In genomic region chr4:8592366-8593267, GRCh38 we compare ENCODE assay signal across 13 cellular contexts. TPM values are rescaled to one million over a fixed set of nuclear protein-coding genes. Genes with fewer than 3 reads are reported as not detected.
DNase-seq lines count a peak whose midpoint lies in the region; ATAC-seq, FAIRE-seq and TF ChIP-seq lines count a peak whose summit lies in the region.
"Had no signal": no experiment of that assay in that cellular context is flagged by ENCODE, and none has a peak within 500 bp of the region (broad histone marks: within the 10 kb centered on the region; RNA-seq: fewer than 3 reads in every experiment).

CPZ (plus strand) TSS chr4:8592765; CDS start chr4:8592834, 69 bp downstream.

- TF ChIP-seq CTCF in HepG2 (CRISPR knock-in tag; IDR thresholded peaks at IDR 0.05), result no peak
- no peak for TF ChIP-seq CTCF in right lobe of liver (IDR thresholded peaks at IDR 0.05)
- TF ChIP-seq CTCF in H1 (IDR thresholded peaks at IDR 0.05; ENCODE audit: control extremely low read depth in 1 of 3, insufficient read depth in 1 of 3, low read depth in 1 of 3, low read length in 3 of 3), result no peak

- ATAC-seq in HepG2, result peak; percentile 61
- ATAC-seq in right lobe of liver, result no peak
- no peak for ATAC-seq in aorta (ENCODE audit: low FRiP score)
- no peak for ATAC-seq in HG03521 (IDR thresholded peaks at IDR 0.05; ENCODE audit: unreplicated experiment)
- ATAC-seq in stimulated activated naive B cell treated with anti-CD40 and anti-IgM and Interleukin-4, amounts not matched to agents 10 μg/mL and 1 μg/mL and 100 μg/mL, for 72 hours (replicated peaks), result no peak

- DNase-seq in HepG2 (ENCODE audit: low spot score), result peak; percentile 16
- no peak for DNase-seq in right lobe of liver
- peak in 1 of 2 experiments; percentile 85 for DNase-seq in H1 (ENCODE audit: low read depth in 1 of 2, low spot score in 2 of 2)
- peak; percentile 77 for DNase-seq in mesendoderm
- peak; percentile 46 to 77 for DNase-seq in aorta
- no peak for DNase-seq in stimulated activated naive B cell treated with anti-CD40 and anti-IgM and Interleukin-4, amounts not matched to agents 10 μg/mL and 1 μg/mL and 100 μg/mL, for 72 hours
- no peak for DNase-seq in DMS53 (lab: John Stamatoyannopoulos, UW)
- DNase-seq: activated naive CD4-positive, alpha-beta T cell treated with Interleukin-2 at 50 U/mL for 16 hours; C1 segment of cervical spinal cord; NCI-H524 treated with DMSO at 0.1 percent for 48 hours; nucleus accumbens had no signal

- H3K9ac ChIP-seq in HepG2 (ENCODE audit: insufficient read depth, low read depth, low read length), result no peak within 1 kb of the TSS
- H3K9ac ChIP-seq in H1 (replicated peaks in 1 of 4; ENCODE audit: extremely low read depth in 1 of 4, low read depth in 3 of 4, low read length in 3 of 4), result peak within 1 kb of the TSS in 3 of 4 experiments; percentile 4 to 20 (median 16); a peak in 3 of 7 replicates
- peak within 1 kb of the TSS; percentile 85 for H3K9ac ChIP-seq in mesendoderm (ENCODE audit: low read length)

- CTCF ChIA-PET in HepG2 (lab: Yijun Ruan, JAX; ENCODE audit: low intra/inter-chr PET ratio, low total read pairs) (interaction anchor here (2.8 kb wide), 1 partner anchor 124 kb away, joined by 19 read pairs; no protein-coding TSS in a partner anchor), H1 (lab: Charles Lee; ENCODE audit: partially characterized antibody) (interaction anchor here (0.7 to 5.8 kb wide), 15 partner anchors 10 to 124 kb away, joined by 3 to 49 read pairs (median 7); partner anchors contain the start of gene GPR78)

- peak within 1 kb of the TSS; percentile 28 for H3K23ac ChIP-seq in H1 (ENCODE audit: insufficient read length)
- H3K23ac ChIP-seq in mesendoderm (ENCODE audit: low read length), result peak within 1 kb of the TSS; percentile 97

- TF ChIP-seq POLR2A in HepG2 (IDR thresholded peaks at IDR 0.05; ENCODE audit: insufficient read depth in 1 of 2, low read depth in 2 of 2, low read length in 2 of 2) (no peak), right lobe of liver (IDR thresholded peaks at IDR 0.05) (no peak), H1 (IDR thresholded peaks at IDR 0.05; ENCODE audit: control extremely low read depth in 1 of 2, low read depth in 2 of 2, low read length in 2 of 2) (no peak)

- WGBS in HepG2 (ENCODE audit: low lambda C conversion rate), result 6% methylated on average over 7 of the region's 58 CpGs
- no CpG with 5 or more reads among the region's 58 CpGs for WGBS in right lobe of liver (ENCODE audit: insufficient coverage, low coverage, low lambda C conversion rate, missing lambda C conversion rate)
- 7% methylated on average over 16 of the region's 58 CpGs; no CpG with 5 or more reads in 1 of the 2 experiments for WGBS in H1 (ENCODE audit: extremely low coverage in 1 of 2, insufficient coverage in 1 of 2, insufficient read length in 1 of 2, insufficient replicate concordance in 2 of 2, low coverage in 1 of 2, low lambda C conversion rate in 2 of 2, missing lambda C conversion rate in 1 of 2), 2 experiments
- WGBS in mesendoderm (ENCODE audit: extremely low coverage, insufficient coverage, low lambda C conversion rate), result no CpG with 5 or more reads among the region's 58 CpGs
- WGBS in aorta, 2 donors, result 5% methylated on average over 52 to 58 of the region's 58 CpGs

- H3K36me3 ChIP-seq in HepG2 (replicated peaks in 1 of 2; ENCODE audit: control insufficient read depth in 1 of 2, insufficient read depth in 2 of 2, low read length in 2 of 2), result no peaks in the 10 kb centered on the region
- no peaks in the 10 kb centered on the region for H3K36me3 ChIP-seq in right lobe of liver
- no peaks in the 10 kb centered on the region; a peak in 1 of 8 replicates for H3K36me3 ChIP-seq in H1 (ENCODE audit: control insufficient read depth in 2 of 4, insufficient read depth in 4 of 4, low read length in 3 of 4)
- no peaks in the 10 kb centered on the region for H3K36me3 ChIP-seq in mesendoderm (ENCODE audit: control insufficient read depth, insufficient read depth, low read length)
- no peaks in the 10 kb centered on the region for H3K36me3 ChIP-seq in aorta (ENCODE audit: control insufficient read depth in 1 of 2, insufficient read depth in 2 of 2, low read length in 1 of 2)

- H3K27me3 ChIP-seq in HepG2 (ENCODE audit: control insufficient read depth in 1 of 2, insufficient read depth in 2 of 2, low read length in 2 of 2) (peaks cover 13 to 54% of the 10 kb centered on the region in 2 experiments), right lobe of liver (no peaks in the 10 kb centered on the region), H1 (replicated peaks in 1 of 4; ENCODE audit: control insufficient read depth in 3 of 4, extremely low read depth in 1 of 4, insufficient read depth in 3 of 4, low read length in 3 of 4) (0 out of 7 replicates have a peak, but pooled peaks cover 0 to 3% (median under 1%) of the 10 kb centered on the region in 4 experiments), mesendoderm (ENCODE audit: insufficient read depth, low read length, poor library complexity) (no peaks in the 10 kb centered on the region), aorta (ENCODE audit: control insufficient read depth in 1 of 2, insufficient read depth in 2 of 2, low read length in 1 of 2) (no peaks in the 10 kb centered on the region)

- TF ChIP-seq EP300 in HepG2 (IDR thresholded peaks at IDR 0.05; ENCODE audit: low read depth in 2 of 2, low read length in 2 of 2) (no peak), HepG2 (CRISPR knock-in tag; IDR thresholded peaks at IDR 0.05; ENCODE audit: borderline replicate concordance) (no peak), H1 (IDR thresholded peaks at IDR 0.05; ENCODE audit: borderline replicate concordance in 1 of 2, low read depth in 2 of 2, low read length in 2 of 2) (no peak)

- H3K9me3 Mint-ChIP-seq in stimulated activated naive B cell treated with anti-CD40 and anti-IgM and Interleukin-4, amounts not matched to agents 10 μg/mL and 1 μg/mL and 100 μg/mL, for 72 hours, result no peaks in the 10 kb centered on the region
- H3K9me3 Mint-ChIP-seq: IgD-negative memory B cell had no signal

- H3K79me1 ChIP-seq in H1 (ENCODE audit: low read depth, low read length), result peaks cover 8% of the 10 kb centered on the region
- H3K79me1 ChIP-seq in mesendoderm (ENCODE audit: low read length), result peaks cover 3% of the 10 kb centered on the region

- H3K9me3 ChIP-seq in HepG2 (ENCODE audit: low read length) (no peaks in the 10 kb centered on the region), right lobe of liver (no peaks in the 10 kb centered on the region), H1 (ENCODE audit: insufficient read depth in 2 of 2, low read depth in 1 of 2, low read length in 1 of 2) (no peaks in the 10 kb centered on the region), aorta (ENCODE audit: control insufficient read depth, low read length) (no peaks in the 10 kb centered on the region)

- peak within 1 kb of the TSS; percentile 87 for H4K8ac ChIP-seq in H1 (ENCODE audit: extremely low read depth, insufficient read depth, low read length)
- no peak within 1 kb of the TSS for H4K8ac ChIP-seq in mesendoderm (ENCODE audit: low read depth, low read length)

- H3K27ac ChIP-seq in HepG2 (ENCODE audit: extremely low read length, insufficient read depth, low read length) (no peak within 1 kb of the TSS), right lobe of liver (no peak within 1 kb of the TSS), H1 (ENCODE audit: low read depth, low read length) (no peak within 1 kb of the TSS), mesendoderm (ENCODE audit: low read depth, low read length) (peak within 1 kb of the TSS; percentile 39), aorta (ENCODE audit: low read depth in 1 of 2, low read length in 2 of 2) (no peak within 1 kb of the TSS)

- H4K5ac ChIP-seq in H1 (ENCODE audit: insufficient read length, low read depth, low read length), result peak within 1 kb of the TSS; percentile 69
- no peak within 1 kb of the TSS for H4K5ac ChIP-seq in mesendoderm (ENCODE audit: low read length)

- H3K36me3 Mint-ChIP-seq in stimulated activated naive B cell treated with anti-CD40 and anti-IgM and Interleukin-4, amounts not matched to agents 10 μg/mL and 1 μg/mL and 100 μg/mL, for 72 hours, result no peaks in the 10 kb centered on the region
- H3K36me3 Mint-ChIP-seq: IgD-negative memory B cell had no signal

- H2BK5ac ChIP-seq in H1 (ENCODE audit: low read depth, low read length) (peak within 1 kb of the TSS; percentile 44; the same call in 1 of the 2 replicates), mesendoderm (ENCODE audit: low read length) (peak within 1 kb of the TSS; percentile 25)

- H3K23me2 ChIP-seq in H1 (ENCODE audit: low read depth, low read length), result peaks cover 14% of the 10 kb centered on the region; the same call in 1 of the 2 replicates

- peaks cover 0 to 4% of the 10 kb centered on the region in 2 donors for H3K4me1 Mint-ChIP-seq in stimulated activated naive B cell treated with anti-CD40 and anti-IgM and Interleukin-4, amounts not matched to agents 10 μg/mL and 1 μg/mL and 100 μg/mL, for 72 hours

- FAIRE-seq in HepG2 (lab: Jason Lieb, UNC), result no peak
- FAIRE-seq in H1 (lab: Jason Lieb, UNC), result no peak

- in situ Hi-C loops in HepG2 (cut with HindIII; ENCODE audit: extremely low pct_ligation_motif_present, low pct_unique_long_range_greater_than_20kb), result loop anchor here (5.0 kb wide), 1 partner anchor 120 kb away; no protein-coding TSS in a partner anchor

- peak within 1 kb of the TSS; percentile 47 for H3K4me2 ChIP-seq in HepG2 (ENCODE audit: low read depth, low read length)
- peak within 1 kb of the TSS; percentile 81 to 98 for H3K4me2 ChIP-seq in H1 (ENCODE audit: insufficient read depth in 1 of 2, low read depth in 2 of 2, low read length in 2 of 2)
- peak within 1 kb of the TSS; percentile 83 for H3K4me2 ChIP-seq in mesendoderm (ENCODE audit: low read length)

- peak within 1 kb of the TSS; percentile 94; the same call in 1 of the 2 replicates for H2BK12ac ChIP-seq in H1 (ENCODE audit: low read depth, low read length)

- H3K4me1 ChIP-seq in HepG2 (ENCODE audit: insufficient read depth, low read length) (peaks cover 23% of the 10 kb centered on the region), right lobe of liver (no peaks in the 10 kb centered on the region), H1 (replicated peaks in 1 of 4; ENCODE audit: control insufficient read depth in 3 of 4, insufficient read depth in 4 of 4, low read length in 3 of 4) (peaks cover 0 to 24% (median 20%) of the 10 kb centered on the region in 4 experiments; a peak in 6 of 7 replicates), mesendoderm (ENCODE audit: control insufficient read depth, low read depth, low read length) (peaks cover 8% of the 10 kb centered on the region), aorta (ENCODE audit: control insufficient read depth in 1 of 2, insufficient read depth in 2 of 2, low read length in 2 of 2) (no peaks in the 10 kb centered on the region)

- TF ChIP-seq RAD21 in HepG2 (CRISPR knock-in tag; IDR thresholded peaks at IDR 0.05) (no peak), H1 (IDR thresholded peaks at IDR 0.05 in 1 of 2, conservative IDR thresholded peaks at IDR 0.05 in 1 of 2; ENCODE audit: low read depth in 2 of 2, low read length in 2 of 2) (no peak)

- BruUV-seq in HepG2 (replicated peaks; lab: Mats Ljungman, UMichigan), result no TSS peak

- peak within 1 kb of the TSS in 2 of 3 experiments; percentile 36 to 50; a peak in 3 of 6 replicates for H3K4me3 ChIP-seq in HepG2 (replicated peaks in 1 of 3; ENCODE audit: insufficient read depth in 1 of 3, low read depth in 2 of 3, low read length in 3 of 3)
- H3K4me3 ChIP-seq in right lobe of liver, result no peak within 1 kb of the TSS
- H3K4me3 ChIP-seq in H1 (ENCODE audit: extremely low read depth in 1 of 4, insufficient read depth in 2 of 4, low read depth in 3 of 4, low read length in 4 of 4), result peak within 1 kb of the TSS; percentile 47 to 78 (median 59)
- peak within 1 kb of the TSS; percentile 66 for H3K4me3 ChIP-seq in mesendoderm (ENCODE audit: low read length)
- H3K4me3 ChIP-seq in aorta (ENCODE audit: low read length in 2 of 2), result no peak within 1 kb of the TSS

- H4K20me1 ChIP-seq in HepG2 (ENCODE audit: insufficient read depth, low read length) (peaks cover 5% of the 10 kb centered on the region; the same call in 1 of the 2 replicates), H1 (replicated peaks in 1 of 2; ENCODE audit: control insufficient read depth in 1 of 2, insufficient read depth in 2 of 2, low read length in 2 of 2) (peaks cover 3 to 22% of the 10 kb centered on the region in 2 experiments)

- peak within 1 kb of the TSS; percentile 65; the same call in 1 of the 2 replicates for H2AK5ac ChIP-seq in H1 (ENCODE audit: low read depth, low read length)
- H2AK5ac ChIP-seq in mesendoderm (ENCODE audit: low read length), result no peak within 1 kb of the TSS

- H2AFZ ChIP-seq in HepG2 (ENCODE audit: low read length), result no peak within 1 kb of the TSS
- no peak within 1 kb of the TSS for H2AFZ ChIP-seq in H1 (ENCODE audit: low read length)

- intact Hi-C loops in HepG2 (cut with micrococcal nuclease; ENCODE audit: unreplicated experiment) (no loop called here), right lobe of liver (cut with DNase I) (loop anchor here in 1 of 2 donors (10.0 kb wide), 1 partner anchor 118 kb away; no protein-coding TSS in a partner anchor), aorta (cut with DNase I) (loop anchor here in 1 of 2 donors (10.0 kb wide), 1 partner anchor 348 kb away; no protein-coding TSS in a partner anchor)

- H2BK120ac ChIP-seq in H1 (replicated peaks; ENCODE audit: low read depth, low read length) (peak within 1 kb of the TSS; percentile 78), mesendoderm (ENCODE audit: low read depth, low read length) (no peak within 1 kb of the TSS)

- peaks cover 34 to 42% of the 10 kb centered on the region in 2 donors for H3K27me3 Mint-ChIP-seq in stimulated activated naive B cell treated with anti-CD40 and anti-IgM and Interleukin-4, amounts not matched to agents 10 μg/mL and 1 μg/mL and 100 μg/mL, for 72 hours

- H2BK20ac ChIP-seq in H1 (ENCODE audit: low read length), result 0 out of 2 replicates have a peak within 1 kb of the TSS, but pooled peaks have one; percentile 93

- no peak within 1 kb of the TSS for H3K27ac Mint-ChIP-seq in stimulated activated naive B cell treated with anti-CD40 and anti-IgM and Interleukin-4, amounts not matched to agents 10 μg/mL and 1 μg/mL and 100 μg/mL, for 72 hours
- H3K27ac Mint-ChIP-seq: IgD-negative memory B cell had no signal

- peak within 1 kb of the TSS; percentile 95 for H4K91ac ChIP-seq in H1 (replicated peaks; ENCODE audit: insufficient read length, low read length)

- H3K14ac ChIP-seq in H1 (ENCODE audit: insufficient read length), result no peak within 1 kb of the TSS

- H3K56ac ChIP-seq in H1 (replicated peaks; ENCODE audit: insufficient read length, low read depth, low read length), result no peak within 1 kb of the TSS
- peak within 1 kb of the TSS; percentile 90 for H3K56ac ChIP-seq in mesendoderm (ENCODE audit: low read length)

- H2BK15ac ChIP-seq in H1 (ENCODE audit: low read length) (peak within 1 kb of the TSS; percentile 88; the same call in 1 of the 2 replicates), mesendoderm (replicated peaks; ENCODE audit: low read depth) (no peak within 1 kb of the TSS)

- H3K18ac ChIP-seq in H1 (ENCODE audit: extremely low read depth, low read length) (peak within 1 kb of the TSS; percentile 95), mesendoderm (ENCODE audit: low read length) (peak within 1 kb of the TSS; percentile 41)

- H3K4ac ChIP-seq in H1 (replicated peaks; ENCODE audit: insufficient read length, low read depth, low read length) (peak within 1 kb of the TSS; percentile 85), mesendoderm (ENCODE audit: low read depth, low read length) (peak within 1 kb of the TSS; percentile 44)

- H3K79me2 ChIP-seq in HepG2 (ENCODE audit: insufficient read depth, low read length) (no peaks in the 10 kb centered on the region), H1 (ENCODE audit: control insufficient read depth in 1 of 2, insufficient read depth in 2 of 2, low read length in 2 of 2) (peaks cover 0 to 20% of the 10 kb centered on the region in 2 experiments; a peak in 1 of 4 replicates), mesendoderm (ENCODE audit: control insufficient read depth, insufficient read depth, low read length) (peaks cover 23% of the 10 kb centered on the region)

- POLR2A ChIA-PET in HepG2 (lab: Yijun Ruan, JAX), result no interaction called here
- POLR2A ChIA-PET in H1 (lab: Charles Lee; ENCODE audit: partially characterized antibody), result interaction anchor here (0.9 to 2.9 kb wide), 8 partner anchors 10 to 124 kb away, joined by 3 to 12 read pairs (median 4); no protein-coding TSS in a partner anchor

- H3K4me3 Mint-ChIP-seq in stimulated activated naive B cell treated with anti-CD40 and anti-IgM and Interleukin-4, amounts not matched to agents 10 μg/mL and 1 μg/mL and 100 μg/mL, for 72 hours, result no peak within 1 kb of the TSS
- H3K4me3 Mint-ChIP-seq: IgD-negative memory B cell had no signal

RNA-seq across cellular contexts. Expression of gene CPZ, which starts in this region (rescaled TPM):
- total RNA-seq in HepG2 (2016; rRNA removed; fragmentation: Illumina TruSeq; extraction: Trizol), result 0.38 and 0.58 TPM in 2 replicates
- not detected in 2 replicates for total RNA-seq in HepG2 (2016; cell fraction: cytosol; rRNA removed; fragmentation: Illumina TruSeq; extraction: Trizol; ENCODE audit: low read depth)
- 0.79 and 0.80 TPM in 2 replicates for total RNA-seq in HepG2 (2016; cell fraction: insoluble cytoplasmic fraction; rRNA removed; fragmentation: Illumina TruSeq; extraction: Trizol)
- 0.31 and 0.65 TPM in 2 replicates for total RNA-seq in HepG2 (2016; cell fraction: membrane; rRNA removed; fragmentation: Illumina TruSeq; extraction: Trizol)
- total RNA-seq in HepG2 (2016; cell fraction: nucleus; rRNA removed; fragmentation: Illumina TruSeq; extraction: Trizol), result 0.25 and 0.96 TPM in 2 replicates
- 0.60 and 0.61 TPM in 2 replicates for polyA plus RNA-seq in HepG2 (2011; rRNA removed)
- polyA plus RNA-seq in HepG2 (2011; cell fraction: cytosol; rRNA removed), result 0.49 and 0.76 TPM in 2 replicates
- 1.9 and 3.1 TPM in 2 replicates for polyA plus RNA-seq in HepG2 (2011; cell fraction: nucleus; rRNA removed)
- polyA plus RNA-seq in HepG2 (2012), result 0.36 and 1.1 TPM in 2 replicates
- polyA plus RNA-seq in HepG2 (2016; cell fraction: cytosol; fragmentation: Illumina TruSeq; extraction: Trizol; ENCODE audit: low read depth), result 0.23 and 0.32 TPM in 2 replicates
- polyA plus RNA-seq in HepG2 (2016; cell fraction: insoluble cytoplasmic fraction; fragmentation: Illumina TruSeq; extraction: Trizol; ENCODE audit: low read depth), result 0.38 and 0.51 TPM in 2 replicates
- polyA plus RNA-seq in HepG2 (2016; cell fraction: membrane; fragmentation: Illumina TruSeq; extraction: Trizol; ENCODE audit: low read depth), result 0.31 and 0.38 TPM in 2 replicates
- polyA plus RNA-seq in HepG2 (2016; cell fraction: nucleus; fragmentation: Illumina TruSeq; extraction: Trizol; ENCODE audit: insufficient read depth, low read depth), result 1.5 and 1.9 TPM in 2 replicates
- 0.44 and 0.58 TPM in 2 replicates for polyA minus RNA-seq in HepG2 (2011; rRNA and poly(A)+ RNA removed; ENCODE audit: low replicate concordance)
- 0.79 TPM in 1 of 2 replicates, not detected in the other for polyA minus RNA-seq in HepG2 (2011; cell fraction: cytosol; rRNA and poly(A)+ RNA removed)
- 0.25 and 0.77 TPM in 2 replicates for polyA minus RNA-seq in HepG2 (2011; cell fraction: nucleus; rRNA and poly(A)+ RNA removed)
- under 1 TPM in 5 of 6 experiments, not detected in 1; 0.24 to 0.80 (median 0.74) TPM for total RNA-seq in right lobe of liver
- total RNA-seq in H1 (2021; fragmentation: NEBNext Ultra II Directional; extraction: Animal tissue kit (Norgen Biotek cat#: 25700)), result 28.8 and 31.5 TPM in 2 replicates
- polyA plus RNA-seq in H1 (2011; rRNA removed), result 40.7 and 67.4 TPM in 2 replicates
- polyA plus RNA-seq in H1 (2011; cell fraction: cytosol; rRNA removed), result 38.3 TPM
- 98.5 TPM for polyA plus RNA-seq in H1 (2011; cell fraction: nucleus; rRNA removed)
- 29.4 to 44.2 TPM (median 42.1 TPM) in 4 replicates for polyA plus RNA-seq in H1 (2012, experiment 1 of 2)
- 35.2 TPM for polyA plus RNA-seq in H1 (2012, experiment 2 of 2)
- 26.2 TPM for polyA plus RNA-seq in H1 (2013, experiment 1 of 2)
- 24.4 TPM for polyA plus RNA-seq in H1 (2013, experiment 2 of 2)
- polyA minus RNA-seq in H1 (2011; rRNA and poly(A)+ RNA removed), result 12.0 and 13.2 TPM in 2 replicates
- polyA minus RNA-seq in H1 (2011; cell fraction: cytosol; rRNA and poly(A)+ RNA removed), result 20.3 TPM
- polyA minus RNA-seq in H1 (2011; cell fraction: nucleus; rRNA and poly(A)+ RNA removed), result 32.0 TPM
- 20.5 TPM for polyA plus RNA-seq in mesendoderm (2013, experiment 1 of 2)
- 19.9 TPM for polyA plus RNA-seq in mesendoderm (2013, experiment 2 of 2)
- total RNA-seq in aorta, result 1 to 10 TPM; 3.8 to 10.0 TPM
- polyA plus RNA-seq in aorta, result under 1 TPM; 0.13 to 0.82 TPM
- polyA plus RNA-seq: IgD-negative memory B cell had no signal

Comparison
In these comparisons a context has a peak if more than half of its experiments do, and no peak if none do; other contexts are left out.
1. RNA of gene CPZ (polyA plus RNA-seq): 24.4 to 98.5 TPM in H1; 0.13 to 0.82 TPM in aorta and 0.23 to 3.1 TPM in HepG2; every median in the first group is over 4 times any median in the second.
2. DNase-seq: peak in HepG2 (single experiment), mesendoderm (single experiment) and aorta (2 of 2); none in right lobe of liver (0 of 3), stimulated activated naive B cell treated with anti-CD40 and anti-IgM and Interleukin-4, amounts not matched to agents 10 μg/mL and 1 μg/mL and 100 μg/mL, for 72 hours (single experiment) and DMS53 (single experiment).
3. H3K4me3 ChIP-seq: peak in HepG2 (2 of 3), H1 (4 of 4) and mesendoderm (single experiment); none in right lobe of liver (0 of 3) and aorta (0 of 2).
4. Of the 41 proteins assayed by ChIP-seq in both HepG2 and H1: peak only in HepG2: none; only in H1: ASH2L, CREB1, PHF8, SP1, SP4 and TAF1; in both: none; in neither: 35.
5. Peak in every context shown above with its lines, with median percentiles within 50 percentile points of each other: H3K4me2 ChIP-seq.